Comparison of ENCODE assay signal across 9 cellular contexts in the genomic region with DNA sequence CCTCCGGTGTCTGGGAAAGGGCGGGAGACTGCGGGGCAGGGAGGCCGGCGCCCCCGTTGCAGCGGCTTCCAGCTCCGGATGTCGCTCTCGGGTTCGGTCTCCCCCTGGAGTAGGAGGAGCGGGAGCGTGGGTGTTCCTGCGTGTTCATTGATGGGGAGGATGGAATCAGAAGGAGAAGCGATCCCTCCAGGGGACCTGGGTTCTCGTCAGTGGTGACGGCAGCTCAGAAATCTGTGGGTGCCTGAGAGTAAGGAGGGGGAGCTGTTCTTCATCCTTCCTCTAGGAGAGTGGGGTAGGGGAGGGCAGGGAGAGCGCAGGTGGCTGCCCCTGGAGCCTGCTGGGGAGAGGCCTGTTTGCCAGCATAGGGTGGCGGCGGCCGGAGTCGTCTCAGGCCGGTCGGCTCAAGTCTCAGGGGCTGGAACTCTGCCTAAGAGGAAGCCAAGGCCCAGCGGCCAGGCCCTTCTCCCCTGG. TPM values are rescaled to one million over a fixed set of nuclear protein-coding genes. Genes with fewer than 3 reads are reported as not detected.
DNase-seq lines count a peak whose midpoint lies in the region; ATAC-seq and TF ChIP-seq lines count a peak whose summit lies in the region.
"Had no signal": no experiment of that assay in that cellular context is flagged by ENCODE, and none has a peak within 500 bp of the region (broad histone marks: within the 10 kb centered on the region; RNA-seq: fewer than 3 reads in every experiment).

No MANE protein-coding gene starts in this region.

- peaks cover 4 to 6% of the 10 kb centered on the region in 2 donors for H3K4me1 ChIP-seq in ascending aorta
- no peaks in the 10 kb centered on the region for H3K4me1 ChIP-seq in iPS DF 6.9 (ENCODE audit: control insufficient read depth, insufficient read depth, low read length)

- no CpG with 5 or more reads among the region's 25 CpGs for WGBS in iPS DF 6.9 (ENCODE audit: insufficient coverage, insufficient read length)

- TF ChIP-seq CTCF in ascending aorta (IDR thresholded peaks at IDR 0.05) = no peak

- H3K4me3 ChIP-seq in ascending aorta = peak overlapping the region; percentile 68 to 84
- peak overlapping the region; percentile 89 for H3K4me3 ChIP-seq in iPS DF 6.9 (ENCODE audit: low read length)

- no peaks in the 10 kb centered on the region for H3K36me3 ChIP-seq in ascending aorta
- no peaks in the 10 kb centered on the region for H3K36me3 ChIP-seq in iPS DF 6.9 (ENCODE audit: control insufficient read depth, insufficient read depth, low read length)

- H3K9me3 ChIP-seq in ascending aorta = no peaks in the 10 kb centered on the region
- no peaks in the 10 kb centered on the region for H3K9me3 ChIP-seq in iPS DF 6.9 (ENCODE audit: control insufficient read depth, insufficient read depth, low read length)

- H3K27ac ChIP-seq in ascending aorta = peak overlapping the region; percentile 87 to 91
- no peak overlapping the region for H3K27ac ChIP-seq in iPS DF 6.9 (ENCODE audit: low read length)
- H3K27ac ChIP-seq: 22Rv1 had no signal

- DNase-seq in DMS 273 (lab: John Stamatoyannopoulos, UW; ENCODE audit: unreplicated experiment) (peak; percentile 60), DMS 273 treated with DMSO at 0.1 percent for 48 hours (lab: John Stamatoyannopoulos, UW) (no peak), RPMI7951 (ENCODE audit: low read depth) (peak; percentile 47), ascending aorta (ENCODE audit: low spot score in 2 of 2) (peak in 1 of 2 donors; percentile 69), iPS DF 6.9 (ENCODE audit: low read depth, low spot score) (no peak), sciatic nerve (ENCODE audit: low spot score) (peak; percentile 70)

- intact Hi-C loops in ascending aorta (cut with DNase I) (no loop called here), sciatic nerve (cut with DNase I) (no loop called here)

- H3K27me3 ChIP-seq in ascending aorta = no peaks in the 10 kb centered on the region
- H3K27me3 ChIP-seq in iPS DF 6.9 (ENCODE audit: control insufficient read depth, insufficient read depth, low read length) = no peaks in the 10 kb centered on the region; the same call in 1 of the 2 replicates

- ATAC-seq in sciatic nerve = peak; percentile 47
- ATAC-seq in HG03159 (IDR thresholded peaks at IDR 0.05; ENCODE audit: unreplicated experiment) = no peak
- ATAC-seq in HG03097 (IDR thresholded peaks at IDR 0.05; ENCODE audit: low FRiP score, unreplicated experiment) = no peak

RNA-seq across cellular contexts. Expression of a gene that starts 1.1 kb away (rescaled TPM):
- total RNA-seq in RPMI7951 (2014; rRNA removed; shearing (Covaris generic)) = 14.3 and 16.0 TPM in 2 replicates
- total RNA-seq in ascending aorta (8.5 TPM), sciatic nerve (9.2 TPM)

Comparison
In these comparisons a context has a peak if more than half of its experiments do, and no peak if none do; other contexts are left out.
1. DNase-seq: peak in DMS 273 (single experiment), RPMI7951 (single experiment) and sciatic nerve (single experiment); none in DMS 273 treated with DMSO at 0.1 percent for 48 hours (single experiment) and iPS DF 6.9 (single experiment).